8 cellular contexts compared by ENCODE assay signal in the genomic region with DNA sequence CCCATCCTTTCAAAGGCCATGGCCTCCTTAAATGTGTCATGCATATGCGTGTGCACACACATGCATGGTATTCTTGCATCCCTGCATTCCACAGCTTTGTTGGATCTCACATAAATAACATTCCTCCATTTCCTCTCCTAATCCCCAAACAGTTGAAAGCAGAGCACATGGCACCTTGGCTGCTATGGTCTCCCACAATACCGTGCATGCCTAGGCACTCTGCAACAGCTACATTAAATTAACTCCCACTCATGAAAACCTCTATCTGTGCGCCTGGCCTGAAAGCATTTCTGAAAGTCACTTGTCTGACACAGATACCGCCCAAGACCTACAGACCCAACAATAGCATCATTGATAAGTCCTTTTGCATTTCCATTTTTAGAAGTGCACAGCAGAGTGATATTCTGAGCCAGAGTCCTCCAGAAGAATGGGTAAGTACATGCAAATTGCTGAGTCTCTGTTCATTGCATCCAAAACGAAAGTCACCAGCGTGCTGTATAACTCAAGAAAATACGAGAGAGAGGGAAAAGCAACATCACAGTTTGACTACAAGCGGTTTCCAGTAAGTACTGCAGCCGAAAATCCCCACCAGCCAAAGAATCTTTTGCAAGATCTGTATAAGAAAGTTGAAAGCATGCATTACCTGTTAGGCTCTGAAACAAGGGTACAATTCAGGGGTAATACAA. TPM values are rescaled to one million over a fixed set of nuclear protein-coding genes. Genes with fewer than 3 reads are reported as not detected.
DNase-seq lines count a peak whose midpoint lies in the region; ATAC-seq lines count a peak whose summit lies in the region.

No MANE protein-coding gene starts in this region.

- ATAC-seq in GM19372 (IDR thresholded peaks at IDR 0.05; ENCODE audit: low read depth, unreplicated experiment): peak; percentile 57
- ATAC-seq in HG03196 (IDR thresholded peaks at IDR 0.05; ENCODE audit: unreplicated experiment): peak; percentile 57
- ATAC-seq in central memory CD8-positive, alpha-beta T cell (replicated peaks; ENCODE audit: extremely low read depth, poor library complexity, severe bottlenecking): no peak

- POLR2A ChIA-PET in CD4-positive, alpha-beta memory T cell (lab: Charles Lee; ENCODE audit: partially characterized antibody): interaction anchor here (0.7 to 18.4 kb wide), 3 partner anchors 17 to 37 kb away, joined by 4 to 469 read pairs (median 33); no protein-coding TSS in a partner anchor

- intact Hi-C loops in CD4-positive, alpha-beta memory T cell (cut with micrococcal nuclease): no loop called here

- peak overlapping the region; percentile 85 to 100 (median 95) for H3K9ac ChIP-seq in skeletal muscle tissue (ENCODE audit: low read depth in 1 of 3, low read length in 3 of 3)

- peak overlapping the region; percentile 58 to 84 (median 76) for H3K4me3 Mint-ChIP-seq in CD4-positive, alpha-beta memory T cell
- peak overlapping the region; percentile 60 for H3K4me3 Mint-ChIP-seq in central memory CD8-positive, alpha-beta T cell

- peaks cover 6 to 7% of the 10 kb centered on the region in 2 donors for H3K36me3 Mint-ChIP-seq in CD4-positive, alpha-beta memory T cell
- peaks cover 9% of the 10 kb centered on the region for H3K36me3 Mint-ChIP-seq in central memory CD8-positive, alpha-beta T cell (ENCODE audit: insufficient read depth)

- H3K27ac Mint-ChIP-seq in CD4-positive, alpha-beta memory T cell: peak overlapping the region in 6 of 7 donors; percentile 5 to 96 (median 56)
- H3K27ac Mint-ChIP-seq in central memory CD8-positive, alpha-beta T cell (ENCODE audit: low read depth): peak overlapping the region; percentile 45

- no peaks in the 10 kb centered on the region for H3K27me3 Mint-ChIP-seq in CD4-positive, alpha-beta memory T cell
- H3K27me3 Mint-ChIP-seq in central memory CD8-positive, alpha-beta T cell: no peaks in the 10 kb centered on the region

- peaks cover 79% of the 10 kb centered on the region for H3K4me1 ChIP-seq in CD4-positive, alpha-beta memory T cell (ENCODE audit: insufficient read depth, low read length)
- H3K4me1 ChIP-seq in skeletal muscle tissue (ENCODE audit: control insufficient read depth in 3 of 3, insufficient read depth in 3 of 3, low read length in 3 of 3): peaks cover 67 to 93% (median 73%) of the 10 kb centered on the region in 3 donors

- H3K4me1 Mint-ChIP-seq in CD4-positive, alpha-beta memory T cell: peaks cover 52 to 80% (median 66%) of the 10 kb centered on the region in 4 donors
- H3K4me1 Mint-ChIP-seq in central memory CD8-positive, alpha-beta T cell: peaks cover 62% of the 10 kb centered on the region

- no peaks in the 10 kb centered on the region for H3K36me3 ChIP-seq in CD4-positive, alpha-beta memory T cell (ENCODE audit: insufficient read depth, low read length)
- peaks cover 0 to 28% (median 2%) of the 10 kb centered on the region in 3 donors for H3K36me3 ChIP-seq in skeletal muscle tissue (ENCODE audit: control insufficient read depth in 3 of 3, insufficient read depth in 3 of 3, low read length in 3 of 3)

- CTCF ChIA-PET in CD4-positive, alpha-beta memory T cell (lab: Charles Lee; ENCODE audit: partially characterized antibody): interaction anchor here (1.1 to 39.2 kb wide), 6 partner anchors 8 to 160 kb away, joined by 3 to 1377 read pairs (median 4); no protein-coding TSS in a partner anchor

- H3K4me3 ChIP-seq in CD4-positive, alpha-beta memory T cell (ENCODE audit: low read length in 2 of 2): peak overlapping the region; percentile 30 to 53
- H3K4me3 ChIP-seq in skeletal muscle tissue (ENCODE audit: low read length in 3 of 3): peak overlapping the region; percentile 87 to 94 (median 89)

- peaks cover 3 to 10% of the 10 kb centered on the region in 2 donors for H3K9me3 ChIP-seq in CD4-positive, alpha-beta memory T cell (ENCODE audit: control insufficient read depth in 1 of 2, low read length in 2 of 2)
- H3K9me3 ChIP-seq in skeletal muscle tissue (ENCODE audit: control insufficient read depth in 3 of 3, low read length in 3 of 3): no peaks in the 10 kb centered on the region

- H3K27me3 ChIP-seq in CD4-positive, alpha-beta memory T cell (ENCODE audit: insufficient read depth, low read length): no peaks in the 10 kb centered on the region
- H3K27me3 ChIP-seq in skeletal muscle tissue (ENCODE audit: control insufficient read depth in 3 of 3, insufficient read depth in 3 of 3, low read length in 3 of 3): no peaks in the 10 kb centered on the region

- peak in 2 of 5 donors; percentile 17 to 40 for DNase-seq in CD4-positive, alpha-beta memory T cell
- no peak for DNase-seq in central memory CD8-positive, alpha-beta T cell (ENCODE audit: low spot score in 2 of 2)
- no peak for DNase-seq in cortex of kidney (lab: John Stamatoyannopoulos, UW)
- no peak for DNase-seq in SKM-1 (lab: John Stamatoyannopoulos, UW; ENCODE audit: unreplicated experiment)
- no peak for DNase-seq in NCI-H69 (lab: John Stamatoyannopoulos, UW)

- H3K9me3 Mint-ChIP-seq in CD4-positive, alpha-beta memory T cell: peaks cover 3 to 22% (median 14%) of the 10 kb centered on the region in 8 donors
- peaks cover 5% of the 10 kb centered on the region for H3K9me3 Mint-ChIP-seq in central memory CD8-positive, alpha-beta T cell

- H3K27ac ChIP-seq in CD4-positive, alpha-beta memory T cell (ENCODE audit: low read depth, low read length): peak overlapping the region; percentile 10
- peak overlapping the region; percentile 99 for H3K27ac ChIP-seq in skeletal muscle tissue (ENCODE audit: low read depth, low read length)

RNA-seq across cellular contexts. Expression of a gene that starts 0.4 kb away (rescaled TPM):
- 10 to 100 TPM; 27.3 to 29.7 TPM for total RNA-seq in CD4-positive, alpha-beta memory T cell
- polyA plus RNA-seq in CD4-positive, alpha-beta memory T cell: 1 to 10 TPM in 1 of 2 donors, under 1 TPM in 1; 0.87 to 2.3 TPM
- 16.2 TPM for total RNA-seq in skeletal muscle tissue

RNA-seq across cellular contexts. Expression of a gene that starts 21.2 kb away (rescaled TPM):
- total RNA-seq in CD4-positive, alpha-beta memory T cell: not detected
- not detected for polyA plus RNA-seq in CD4-positive, alpha-beta memory T cell
- not detected for total RNA-seq in skeletal muscle tissue

RNA-seq across cellular contexts. Expression of a gene that starts 48.8 kb away (rescaled TPM):
- not detected for total RNA-seq in CD4-positive, alpha-beta memory T cell
- polyA plus RNA-seq in CD4-positive, alpha-beta memory T cell: not detected
- not detected for total RNA-seq in skeletal muscle tissue

RNA-seq across cellular contexts. Expression of a gene that starts 50.2 kb away (rescaled TPM):
- under 1 TPM; 0.42 to 0.67 TPM for total RNA-seq in CD4-positive, alpha-beta memory T cell
- 1 to 10 TPM in 1 of 2 donors, under 1 TPM in 1; 0.19 to 1.1 TPM for polyA plus RNA-seq in CD4-positive, alpha-beta memory T cell
- total RNA-seq in skeletal muscle tissue: 1.0 TPM
